Comparison of ENCODE assay signal across 8 cellular contexts in the genomic region with DNA sequence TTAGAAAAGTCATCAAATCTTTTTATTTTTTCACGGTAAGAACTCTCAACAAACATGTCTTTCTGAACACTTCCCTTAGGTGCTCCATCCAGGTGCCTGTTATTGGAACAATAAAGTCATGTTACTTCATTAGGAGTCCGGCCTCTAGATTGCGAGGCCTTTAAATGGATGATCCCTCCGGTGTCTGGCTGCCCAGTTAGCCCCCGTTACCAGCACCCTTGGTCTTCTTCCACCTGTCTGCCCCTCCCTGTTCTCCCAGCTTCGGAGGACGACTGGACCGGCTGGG. TPM values are rescaled to one million over a fixed set of nuclear protein-coding genes. Genes with fewer than 3 reads are reported as not detected.
DNase-seq lines count a peak whose midpoint lies in the region; ATAC-seq, FAIRE-seq and TF ChIP-seq lines count a peak whose summit lies in the region.

No MANE protein-coding gene starts in this region.

- no peak for TF ChIP-seq CTCF in AG04450 (IDR thresholded peaks at IDR 0.05; ENCODE audit: low read depth, low read length)
- TF ChIP-seq CTCF in HL-60 (IDR thresholded peaks at IDR 0.05; ENCODE audit: insufficient read depth, low read length), result no peak
- no peak for TF ChIP-seq CTCF in bronchial epithelial cell (IDR thresholded peaks at IDR 0.05; ENCODE audit: insufficient read depth, low read length, severe bottlenecking)

- CTCF ChIA-PET in AG04450 (lab: Charles Lee), result interaction anchor here (0.5 to 2.2 kb wide), 7 partner anchors 15 to 1540 kb away, joined by 3 to 12 read pairs (median 4); partner anchors contain the start of gene ZC3H10

- POLR2A ChIA-PET in AG04450 (lab: Yijun Ruan, JAX), result interaction anchor here (0.6 to 3.3 kb wide), 23 partner anchors 9 to 374 kb away, joined by 3 to 42 read pairs (median 4); partner anchors contain the start of genes ERBB3, ESYT1, IKZF4 and RAB5B

- FAIRE-seq in bronchial epithelial cell (lab: Jason Lieb, UNC), result no peak

- H3K36me3 ChIP-seq in bronchial epithelial cell (ENCODE audit: control insufficient read depth, insufficient read depth, low read length) (peaks cover 16% of the 10 kb centered on the region), muscle layer of duodenum (ENCODE audit: control insufficient read depth in 1 of 2, insufficient read depth in 2 of 2, low read length in 2 of 2) (peaks cover 20 to 22% of the 10 kb centered on the region in 2 donors)

- peaks cover 6% of the 10 kb centered on the region; the same call in 1 of the 2 replicates for H3K9me3 ChIP-seq in AG04450 (ENCODE audit: control insufficient read depth, insufficient read depth, low read length)
- no peaks in the 10 kb centered on the region for H3K9me3 ChIP-seq in muscle layer of duodenum (ENCODE audit: control insufficient read depth in 1 of 2, low read length in 2 of 2)

- DNase-seq in AG04450 (ENCODE audit: low read depth, low spot score) (no peak), HL-60 (ENCODE audit: low read depth in 1 of 2, low spot score in 1 of 2) (no peak), bronchial epithelial cell (ENCODE audit: low read depth) (no peak), 8988T (no peak), putamen (ENCODE audit: low spot score) (no peak)
- no peak for DNase-seq in activated effector memory CD4-positive, alpha-beta T cell treated with anti-CD3 and anti-CD28 coated beads, Interleukin-2, amount 50 U/mL, for 16 hours

- ATAC-seq in HG03039 (IDR thresholded peaks at IDR 0.05; ENCODE audit: unreplicated experiment), result no peak

- H3K27ac ChIP-seq in AG04450 (ENCODE audit: low read depth, low read length) (peak overlapping the region; percentile 21), HL-60 (replicated peaks) (peak overlapping the region; percentile 97), muscle layer of duodenum (ENCODE audit: low read length) (peak overlapping the region; percentile 90)

- peak overlapping the region; percentile 92 for H3K4me3 ChIP-seq in AG04450 (ENCODE audit: low read depth, low read length)
- H3K4me3 ChIP-seq in HL-60 (replicated peaks; ENCODE audit: insufficient read depth, low read length), result peak overlapping the region; percentile 90
- H3K4me3 ChIP-seq in bronchial epithelial cell (ENCODE audit: low read depth, low read length), result peak overlapping the region; percentile 91
- peak overlapping the region; percentile 74 to 77 for H3K4me3 ChIP-seq in muscle layer of duodenum (ENCODE audit: low read depth in 1 of 2, low read length in 2 of 2)

- H3K27me3 ChIP-seq in AG04450 (ENCODE audit: control insufficient read depth, insufficient read depth, low read length) (peaks cover 4% of the 10 kb centered on the region), HL-60 (ENCODE audit: insufficient read depth, poor library complexity, severe bottlenecking) (no peaks in the 10 kb centered on the region), bronchial epithelial cell (ENCODE audit: control insufficient read depth, insufficient read depth, low read length) (no peaks in the 10 kb centered on the region), muscle layer of duodenum (ENCODE audit: low read depth, low read length) (no peaks in the 10 kb centered on the region)

- peaks cover 10 to 28% of the 10 kb centered on the region in 2 donors for H3K4me1 ChIP-seq in muscle layer of duodenum (ENCODE audit: control insufficient read depth in 1 of 2, insufficient read depth in 2 of 2, low read length in 2 of 2)

RNA-seq across cellular contexts. Expression of gene PA2G4, which starts 0.6 kb away (rescaled TPM):
- polyA plus RNA-seq in AG04450 (2011; rRNA removed), result 169 and 223 TPM in 2 replicates
- polyA minus RNA-seq in AG04450 (2011; rRNA and poly(A)+ RNA removed), result 69.1 and 79.9 TPM in 2 replicates
- total RNA-seq in bronchial epithelial cell, result 168 and 172 TPM in 2 replicates

RNA-seq across cellular contexts. Expression of gene RPL41, which starts 12.7 kb away (rescaled TPM):
- 7,461 and 7,686 TPM in 2 replicates for polyA plus RNA-seq in AG04450 (2011; rRNA removed)
- polyA minus RNA-seq in AG04450 (2011; rRNA and poly(A)+ RNA removed), result 1,161 and 1,303 TPM in 2 replicates
- 3,411 and 3,733 TPM in 2 replicates for total RNA-seq in bronchial epithelial cell

RNA-seq across cellular contexts. Expression of gene ZC3H10, which starts 14.3 kb away (rescaled TPM):
- polyA plus RNA-seq in AG04450 (2011; rRNA removed), result 1.5 and 1.9 TPM in 2 replicates
- polyA minus RNA-seq in AG04450 (2011; rRNA and poly(A)+ RNA removed), result 6.9 and 8.0 TPM in 2 replicates
- 3.5 and 4.5 TPM in 2 replicates for total RNA-seq in bronchial epithelial cell

RNA-seq across cellular contexts. Expression of gene ERBB3, which starts 23.8 kb away (rescaled TPM):
- polyA plus RNA-seq in AG04450 (2011; rRNA removed), result 1.7 and 2.1 TPM in 2 replicates
- polyA minus RNA-seq in AG04450 (2011; rRNA and poly(A)+ RNA removed), result 1.7 and 2.7 TPM in 2 replicates
- total RNA-seq in bronchial epithelial cell, result 21.1 and 59.8 TPM in 2 replicates

RNA-seq across cellular contexts. Expression of gene ESYT1, which starts 24.3 kb away (rescaled TPM):
- polyA plus RNA-seq in AG04450 (2011; rRNA removed), result 127 and 140 TPM in 2 replicates
- polyA minus RNA-seq in AG04450 (2011; rRNA and poly(A)+ RNA removed), result 246 and 296 TPM in 2 replicates
- total RNA-seq in bronchial epithelial cell, result 253 and 304 TPM in 2 replicates

Comparison
In these comparisons a context has a peak if more than half of its experiments do, and no peak if none do; other contexts are left out.
1. H3K27ac ChIP-seq: peak in every context shown above with its lines; median percentile 97 in HL-60; 90 in muscle layer of duodenum; 21 in AG04450.